ENCODE assay signal across 8 cellular contexts in the genomic region with DNA sequence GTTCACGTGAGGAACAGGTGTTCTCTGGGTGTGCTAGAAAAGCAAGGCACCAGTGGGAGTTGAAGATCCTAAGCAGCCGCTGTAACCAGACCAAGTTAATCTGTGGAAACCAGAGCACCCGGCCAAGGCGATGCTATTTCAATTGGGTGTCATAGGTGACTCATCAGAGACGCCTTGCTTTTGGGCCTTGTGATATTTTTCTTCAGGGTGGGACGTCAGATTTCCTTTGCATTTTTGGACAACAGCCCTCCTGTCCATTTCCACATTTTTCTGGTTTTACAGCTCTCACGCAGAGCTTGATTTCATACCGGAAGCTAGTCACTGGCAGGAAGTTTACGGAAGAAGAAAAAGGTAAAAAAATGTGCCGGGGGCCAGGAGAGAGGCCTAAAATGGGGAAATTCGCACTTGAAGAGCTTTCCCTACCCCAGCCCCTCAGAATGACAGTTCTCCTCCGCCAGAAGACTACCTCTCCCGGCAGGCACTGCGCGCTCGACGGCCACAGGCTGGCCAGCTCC. TPM values are rescaled to one million over a fixed set of nuclear protein-coding genes. Genes with fewer than 3 reads are reported as not detected.
DNase-seq lines count a peak whose midpoint lies in the region; FAIRE-seq and TF ChIP-seq lines count a peak whose summit lies in the region.

No MANE protein-coding gene starts in this region.

- peak overlapping the region; percentile 91 for H3K4me3 Mint-ChIP-seq in mesothelial cell of epicardium

- H3K9me3 ChIP-seq in BLaER1, result no peaks in the 10 kb centered on the region

- H3K36me3 ChIP-seq in BLaER1 (peaks cover 3% of the 10 kb centered on the region; the same call in 1 of the 2 replicates), bronchial epithelial cell (ENCODE audit: control insufficient read depth, insufficient read depth, low read length) (no peaks in the 10 kb centered on the region)

- no peak for FAIRE-seq in bronchial epithelial cell (lab: Jason Lieb, UNC)

- H3K9ac ChIP-seq in BLaER1, result no peak overlapping the region

- peaks cover 24% of the 10 kb centered on the region for H3K27me3 Mint-ChIP-seq in mesothelial cell of epicardium (ENCODE audit: low read depth)

- H3K4me2 ChIP-seq in BLaER1, result peak overlapping the region; percentile 76

- H3K27ac Mint-ChIP-seq in mesothelial cell of epicardium, result peak overlapping the region; percentile 74

- H3K9me3 Mint-ChIP-seq in mesothelial cell of epicardium, result no peaks in the 10 kb centered on the region

- no peak for TF ChIP-seq CTCF in bronchial epithelial cell (IDR thresholded peaks at IDR 0.05; ENCODE audit: insufficient read depth, low read length, severe bottlenecking)
- TF ChIP-seq CTCF in mesothelial cell of epicardium (IDR thresholded peaks at IDR 0.05; ENCODE audit: unreplicated experiment), result no peak

- no peaks in the 10 kb centered on the region for H3K36me3 Mint-ChIP-seq in mesothelial cell of epicardium

- H3K4me1 Mint-ChIP-seq in mesothelial cell of epicardium, result peaks cover 4% of the 10 kb centered on the region

- H3K4me1 ChIP-seq in BLaER1, result peaks cover 22% of the 10 kb centered on the region

- H3K27ac ChIP-seq in BLaER1, result no peak overlapping the region

- DNase-seq in Jurkat, Clone E6-1 (ENCODE audit: low read depth, low spot score), result no peak
- DNase-seq in bronchial epithelial cell (ENCODE audit: low read depth), result no peak
- DNase-seq in mesothelial cell of epicardium (ENCODE audit: low spot score in 2 of 2, unreplicated experiment in 2 of 2), result no peak
- no peak for DNase-seq in AG08395 (ENCODE audit: low spot score)
- no peak for DNase-seq in globus pallidus (ENCODE audit: low spot score)
- no peak for DNase-seq in NCI-H345 (lab: John Stamatoyannopoulos, UW)
- DNase-seq in SKM-1 (lab: John Stamatoyannopoulos, UW; ENCODE audit: unreplicated experiment), result no peak

- H3K4me3 ChIP-seq in BLaER1 (peak overlapping the region; percentile 89), bronchial epithelial cell (ENCODE audit: low read depth, low read length) (peak overlapping the region; percentile 96)
- H3K4me3 ChIP-seq in Jurkat, Clone E6-1 (ENCODE audit: low read length), result peak overlapping the region; percentile 43

- no peaks in the 10 kb centered on the region for H4K20me1 ChIP-seq in BLaER1

- H3K27me3 ChIP-seq in BLaER1, result no peaks in the 10 kb centered on the region
- H3K27me3 ChIP-seq in bronchial epithelial cell (ENCODE audit: control insufficient read depth, insufficient read depth, low read length), result no peaks in the 10 kb centered on the region

RNA-seq across cellular contexts. Expression of a gene that starts 0.5 kb away (rescaled TPM):
- polyA plus RNA-seq in Jurkat, Clone E6-1 (2012; ENCODE audit: insufficient read depth, insufficient read length), result 6.1 TPM
- total RNA-seq in bronchial epithelial cell (1.6 and 2.0 TPM in 2 replicates), mesothelial cell of epicardium (1.4 to 2.7 TPM (median 1.5 TPM) in 3 replicates)

Comparison
In these comparisons a context has a peak if more than half of its experiments do, and no peak if none do; other contexts are left out.
1. H3K4me3 ChIP-seq: peak in every context shown above with its lines; median percentile 96 in bronchial epithelial cell; 89 in BLaER1; 43 in Jurkat, Clone E6-1.